In genomic region chr9:136398286-136398685, GRCh38 we compare ENCODE assay signal across 1 cellular context.
TF ChIP-seq lines count a peak whose summit lies in the region.

No MANE protein-coding gene starts in this region.

TF ChIP-seq in GM12878, 131 proteins besides CTCF, POLR2A, EP300 and RAD21:
- no peak for TF ChIP-seq SUPT20H (IDR thresholded peaks at IDR 0.05; ENCODE audit: borderline replicate concordance, control insufficient read depth, low read depth, low read length)
- TF ChIP-seq JUND (IDR thresholded peaks at IDR 0.05; ENCODE audit: low read depth, low read length), result no peak
- TF ChIP-seq NFIC (IDR thresholded peaks at IDR 0.05; ENCODE audit: low read depth, low read length), result no peak
- TF ChIP-seq BHLHE40 (IDR thresholded peaks at IDR 0.05; ENCODE audit: borderline replicate concordance in 1 of 2, low read depth in 2 of 2, low read length in 1 of 2), result no peak
- TF ChIP-seq PBX3 (IDR thresholded peaks at IDR 0.05; ENCODE audit: insufficient replicate concordance, low read depth, low read length), result no peak
- TF ChIP-seq KAT2A (conservative IDR thresholded peaks at IDR 0.05; ENCODE audit: control insufficient read depth, low read depth, low read length), result no peak
- TF ChIP-seq JUNB (IDR thresholded peaks at IDR 0.05), result no peak
- no peak for TF ChIP-seq NKRF (conservative IDR thresholded peaks at IDR 0.05)
- no peak for TF ChIP-seq EGR1 (IDR thresholded peaks at IDR 0.05; ENCODE audit: borderline replicate concordance in 1 of 2, low read depth in 2 of 2, low read length in 2 of 2)
- TF ChIP-seq ZNF274 (IDR thresholded peaks at IDR 0.05; ENCODE audit: insufficient read depth, insufficient read length), result no peak
- no peak for TF ChIP-seq E4F1 (IDR thresholded peaks at IDR 0.05; ENCODE audit: borderline replicate concordance, partially characterized antibody)
- no peak for TF ChIP-seq EZH2 (IDR thresholded peaks at IDR 0.05; ENCODE audit: borderline replicate concordance, control insufficient read depth, low read depth, low read length)
- no peak for TF ChIP-seq NFYA (IDR thresholded peaks at IDR 0.05; ENCODE audit: borderline replicate concordance, low read depth, low read length)
- no peak for TF ChIP-seq MAX (IDR thresholded peaks at IDR 0.05; ENCODE audit: low read depth, low read length)
- TF ChIP-seq ZZZ3 (IDR thresholded peaks at IDR 0.05; ENCODE audit: control insufficient read depth, insufficient read length, low read depth), result no peak
- no peak for TF ChIP-seq BRCA1 (IDR thresholded peaks at IDR 0.05; ENCODE audit: low read depth, low read length)
